In the genomic region with DNA sequence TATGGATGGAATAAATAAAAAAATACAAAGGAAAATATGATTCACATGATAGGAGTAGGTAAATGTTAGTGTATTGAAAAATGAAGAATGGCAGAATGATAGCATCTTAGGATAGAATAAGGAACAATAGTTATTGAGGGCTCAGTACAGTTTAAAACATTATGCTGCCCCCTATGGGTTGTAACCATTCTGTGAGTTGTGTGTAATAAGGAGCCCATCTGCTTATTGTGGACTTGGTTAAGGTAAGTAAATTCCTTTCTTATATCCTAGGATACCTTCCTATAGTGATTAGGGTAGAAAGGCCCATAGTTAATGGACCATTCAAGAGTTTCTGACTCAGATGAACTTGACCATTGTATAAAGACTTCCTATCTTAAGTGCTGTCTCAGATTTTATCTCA, we compare ENCODE assay signal across 10 cellular contexts.
A peak's percentile ranks its signal among the peaks of the same experiment; 100 is the strongest.
DNase-seq lines count a peak whose midpoint lies in the region; ATAC-seq and TF ChIP-seq lines count a peak whose summit lies in the region.
"Had no signal": no experiment of that assay in that cellular context is flagged by ENCODE, and none has a peak within 500 bp of the region (broad histone marks: within the 10 kb centered on the region; RNA-seq: fewer than 3 reads in every experiment).

No MANE protein-coding gene starts in this region.

- H3K9ac ChIP-seq in PC-3 (ENCODE audit: low read length): no peak overlapping the region
- no peak overlapping the region for H3K9ac ChIP-seq in neuronal stem cell (ENCODE audit: low read depth, low read length, poor library complexity)

- H3K9me3 Mint-ChIP-seq in activated T-cell treated with anti-CD3 and anti-CD28 coated beads, Interleukin-2, amount 50 U/mL, for 4 hours: peaks cover 3% of the 10 kb centered on the region
- H3K9me3 Mint-ChIP-seq in natural killer cell: peaks cover 0 to 2% of the 10 kb centered on the region in 2 donors

- peak; percentile 40 for ATAC-seq in GM18870 (IDR thresholded peaks at IDR 0.05; ENCODE audit: unreplicated experiment)
- no peak for ATAC-seq in PC-3
- ATAC-seq in activated T-cell treated with anti-CD3 and anti-CD28 coated beads, Interleukin-2, amount 50 U/mL, for 4 hours: no peak
- ATAC-seq in natural killer cell: no peak

- TF ChIP-seq CTCF in 22Rv1 (IDR thresholded peaks at IDR 0.05) (peak; percentile 63), PC-3 (conservative IDR thresholded peaks at IDR 0.05; ENCODE audit: low read depth, low read length) (peak; percentile 56), natural killer cell (IDR thresholded peaks at IDR 0.05) (no peak)

- H3K4me3 ChIP-seq in PC-3 (ENCODE audit: low read length): no peak overlapping the region
- H3K4me3 ChIP-seq in neuronal stem cell (ENCODE audit: low read length in 2 of 2): no peak overlapping the region
- H3K4me3 ChIP-seq: coronary artery had no signal

- H4K91ac ChIP-seq in neuronal stem cell (ENCODE audit: low read depth, low read length, poor library complexity): no peak overlapping the region

- no peaks in the 10 kb centered on the region for H4K20me1 ChIP-seq in PC-3 (ENCODE audit: low read length)

- H3K79me2 ChIP-seq in PC-3 (ENCODE audit: low read length): no peaks in the 10 kb centered on the region

- no peak overlapping the region for H2AK5ac ChIP-seq in neuronal stem cell (ENCODE audit: low read depth, low read length)

- no peak overlapping the region for H3K27ac Mint-ChIP-seq in natural killer cell

- no peak overlapping the region for H2BK120ac ChIP-seq in neuronal stem cell (ENCODE audit: low read depth, low read length)

- H3K4me2 ChIP-seq in PC-3 (ENCODE audit: low read length) (no peak overlapping the region), neuronal stem cell (ENCODE audit: insufficient read depth, low read length, poor library complexity, severe bottlenecking) (no peak overlapping the region)

- H3K14ac ChIP-seq in neuronal stem cell (ENCODE audit: low read length): no peak overlapping the region

- no peaks in the 10 kb centered on the region for H3K27me3 ChIP-seq in PC-3 (ENCODE audit: low read length)
- H3K27me3 ChIP-seq in neuronal stem cell (ENCODE audit: control insufficient read depth in 3 of 3, insufficient read depth in 3 of 3, low read depth in 1 of 3, low read length in 3 of 3): no peaks in the 10 kb centered on the region

- H2BK5ac ChIP-seq in neuronal stem cell (ENCODE audit: low read length): no peak overlapping the region

- H3K27ac ChIP-seq in 22Rv1 (no peak overlapping the region), PC-3 (ENCODE audit: low read length) (no peak overlapping the region), neuronal stem cell (replicated peaks; ENCODE audit: low read length) (no peak overlapping the region)
- H3K27ac ChIP-seq: coronary artery had no signal

- H3K36me3 Mint-ChIP-seq in activated T-cell treated with anti-CD3 and anti-CD28 coated beads, Interleukin-2, amount 50 U/mL, for 4 hours (ENCODE audit: insufficient read depth): no peaks in the 10 kb centered on the region
- H3K36me3 Mint-ChIP-seq in natural killer cell: no peaks in the 10 kb centered on the region

- no peak overlapping the region for H3K23ac ChIP-seq in neuronal stem cell (ENCODE audit: low read depth, low read length, poor library complexity)

- H2BK15ac ChIP-seq in neuronal stem cell (ENCODE audit: low read length): no peak overlapping the region

- CTCF ChIA-PET in PC-3 (lab: Charles Lee): no interaction called here

- peak; percentile 33 for DNase-seq in PC-3
- peak; percentile 79 for DNase-seq in globus pallidus (ENCODE audit: low spot score)
- no peak for DNase-seq in neuronal stem cell (ENCODE audit: low spot score)
- no peak for DNase-seq in glomerular visceral epithelial cell (ENCODE audit: extremely low spot score)
- DNase-seq in activated T-cell treated with anti-CD3 and anti-CD28 coated beads, Interleukin-2, amount 50 U/mL, for 4 hours: no peak
- no peak for DNase-seq in natural killer cell
- DNase-seq: Karpas-422 had no signal

- H3K9me2 ChIP-seq in PC-3 (replicated peaks; ENCODE audit: low read length): no peaks in the 10 kb centered on the region

- no peaks in the 10 kb centered on the region for H3K79me1 ChIP-seq in neuronal stem cell (ENCODE audit: low read depth, low read length)

- no peak overlapping the region for H2BK12ac ChIP-seq in neuronal stem cell (ENCODE audit: low read length)

- H3K4me1 ChIP-seq in PC-3 (ENCODE audit: insufficient read depth, low read length) (no peaks in the 10 kb centered on the region), neuronal stem cell (ENCODE audit: control insufficient read depth in 2 of 2, insufficient read depth in 1 of 2, low read depth in 1 of 2, low read length in 2 of 2) (no peaks in the 10 kb centered on the region)

- H4K8ac ChIP-seq in neuronal stem cell (ENCODE audit: low read depth, low read length): no peak overlapping the region

- H3F3A ChIP-seq in PC-3 (ENCODE audit: low read length, unreplicated experiment): no peaks in the 10 kb centered on the region

- POLR2A ChIA-PET in PC-3 (lab: Charles Lee; ENCODE audit: unreplicated experiment): no interaction called here

- H3K27me3 Mint-ChIP-seq in activated T-cell treated with anti-CD3 and anti-CD28 coated beads, Interleukin-2, amount 50 U/mL, for 4 hours (ENCODE audit: low read depth): no peaks in the 10 kb centered on the region
- no peaks in the 10 kb centered on the region for H3K27me3 Mint-ChIP-seq in natural killer cell (ENCODE audit: low read depth in 2 of 2)

- H2AFZ ChIP-seq in PC-3 (ENCODE audit: low read length): no peak overlapping the region
- no peak overlapping the region for H2AFZ ChIP-seq in neuronal stem cell (ENCODE audit: low read length)

- no peak overlapping the region for H3K4me3 Mint-ChIP-seq in activated T-cell treated with anti-CD3 and anti-CD28 coated beads, Interleukin-2, amount 50 U/mL, for 4 hours
- H3K4me3 Mint-ChIP-seq in natural killer cell: no peak overlapping the region

- H3K18ac ChIP-seq in neuronal stem cell (ENCODE audit: low read length): no peak overlapping the region

- intact Hi-C loops in PC-3 (cut with micrococcal nuclease): no loop called here
- intact Hi-C loops in natural killer cell (cut with micrococcal nuclease): no loop called here

- H3K4me1 Mint-ChIP-seq in activated T-cell treated with anti-CD3 and anti-CD28 coated beads, Interleukin-2, amount 50 U/mL, for 4 hours (ENCODE audit: low read depth): no peaks in the 10 kb centered on the region
- H3K4me1 Mint-ChIP-seq in natural killer cell: no peaks in the 10 kb centered on the region

- no peaks in the 10 kb centered on the region for H3K36me3 ChIP-seq in PC-3 (ENCODE audit: low read depth, low read length)
- no peaks in the 10 kb centered on the region for H3K36me3 ChIP-seq in neuronal stem cell (replicated peaks in 1 of 2; ENCODE audit: control insufficient read depth in 2 of 2, insufficient read depth in 2 of 2, low read length in 2 of 2)

- BruUV-seq in PC-3 (replicated peaks; lab: Mats Ljungman, UMichigan): no TSS peak

- no peak overlapping the region for H3K4ac ChIP-seq in neuronal stem cell (ENCODE audit: low read length)

- H3K9me3 ChIP-seq in PC-3 (ENCODE audit: low read length) (no peaks in the 10 kb centered on the region), neuronal stem cell (replicated peaks in 1 of 2; ENCODE audit: control insufficient read depth in 2 of 2, insufficient read depth in 1 of 2, low read depth in 1 of 2, low read length in 2 of 2) (no peaks in the 10 kb centered on the region)

Comparison
In these comparisons a context has a peak if more than half of its experiments do, and no peak if none do; other contexts are left out.
1. DNase-seq: peak in PC-3 (single experiment) and globus pallidus (single experiment); none in neuronal stem cell (single experiment), glomerular visceral epithelial cell (single experiment), activated T-cell treated with anti-CD3 and anti-CD28 coated beads, Interleukin-2, amount 50 U/mL, for 4 hours (single experiment) and natural killer cell (single experiment).